13 cellular contexts compared by ENCODE assay signal in genomic region chr4:147772056-147772455, GRCh38. TPM values are rescaled to one million over a fixed set of nuclear protein-coding genes. Genes with fewer than 3 reads are reported as not detected.
DNase-seq lines count a peak whose midpoint lies in the region; ATAC-seq and TF ChIP-seq lines count a peak whose summit lies in the region.
"Had no signal": no experiment of that assay in that cellular context is flagged by ENCODE, and none has a peak within 500 bp of the region (broad histone marks: within the 10 kb centered on the region; RNA-seq: fewer than 3 reads in every experiment).

No MANE protein-coding gene starts in this region.

- H3K27me3 ChIP-seq in esophagus (ENCODE audit: control insufficient read depth in 1 of 2, insufficient read depth in 2 of 2, low read length in 2 of 2) (no peaks in the 10 kb centered on the region), muscle layer of duodenum (ENCODE audit: low read depth, low read length) (no peaks in the 10 kb centered on the region), transverse colon (peaks cover 31% of the 10 kb centered on the region)
- H3K27me3 ChIP-seq: testis had no signal

- no peak for ATAC-seq in GM19023 (IDR thresholded peaks at IDR 0.05; ENCODE audit: unreplicated experiment)

- WGBS in esophagus, 2 donors, result 60 to 69% methylated on average over 8 of the region's 8 CpGs
- 32 to 56% methylated on average over 5 to 8 of the region's 8 CpGs for WGBS in transverse colon (ENCODE audit: low coverage in 1 of 2), 2 donors

- peak overlapping the region in 1 of 2 donors; percentile 11 for H3K4me3 ChIP-seq in esophagus (ENCODE audit: low read depth in 1 of 2, low read length in 2 of 2)
- H3K4me3 ChIP-seq in muscle layer of duodenum (ENCODE audit: low read depth in 1 of 2, low read length in 2 of 2), result peak overlapping the region in 1 of 2 donors; percentile 11
- H3K4me3 ChIP-seq in transverse colon, result no peak overlapping the region
- H3K4me3 ChIP-seq: PC-9, testis had no signal

- DNase-seq in NCI-H82 (lab: John Stamatoyannopoulos, UW) (peak; percentile 52), NCI-H82 treated with DMSO at 0.1 percent for 48 hours (lab: John Stamatoyannopoulos, UW; ENCODE audit: unreplicated experiment) (no peak), transverse colon (no peak), AG20443 (ENCODE audit: low spot score) (no peak), SK-N-DZ (ENCODE audit: low spot score) (no peak)
- DNase-seq: activated naive CD4-positive, alpha-beta T cell treated with anti-CD3 and anti-CD28 coated beads, Interleukin-2, amount 50 U/mL, for 16 hours; cerebellar nuclear complex; naive B cell; PC-9; testis had no signal

- H3K36me3 ChIP-seq in esophagus (ENCODE audit: control insufficient read depth in 2 of 2, insufficient read depth in 2 of 2, low read length in 1 of 2) (no peaks in the 10 kb centered on the region), muscle layer of duodenum (ENCODE audit: control insufficient read depth in 1 of 2, insufficient read depth in 2 of 2, low read length in 2 of 2) (no peaks in the 10 kb centered on the region), transverse colon (no peaks in the 10 kb centered on the region)

- in situ Hi-C loops in transverse colon (cut with MboI; ENCODE audit: low pct_ligation_motif_present in 1 of 4, low pct_unique_long_range_greater_than_20kb in 1 of 4, low sequenced_read_pairs in 3 of 4), result no loop called here

- no peak for TF ChIP-seq EP300 in transverse colon (IDR thresholded peaks at IDR 0.05; ENCODE audit: low read depth)

- H3K4me1 ChIP-seq in esophagus (ENCODE audit: control insufficient read depth in 2 of 2, insufficient read depth in 2 of 2, low read length in 1 of 2) (peaks cover 0 to 8% of the 10 kb centered on the region in 2 donors), muscle layer of duodenum (ENCODE audit: control insufficient read depth in 1 of 2, insufficient read depth in 2 of 2, low read length in 2 of 2) (peaks cover 12 to 43% of the 10 kb centered on the region in 2 donors), transverse colon (peaks cover 0 to 35% (median 28%) of the 10 kb centered on the region in 4 donors)

- H3K27ac ChIP-seq in esophagus (ENCODE audit: low read depth in 2 of 2, low read length in 1 of 2), result peak overlapping the region; percentile 33 to 37
- H3K27ac ChIP-seq in muscle layer of duodenum (ENCODE audit: low read length), result peak overlapping the region; percentile 22
- peak overlapping the region; percentile 56 to 72 (median 61) for H3K27ac ChIP-seq in transverse colon
- H3K27ac ChIP-seq: PC-9 had no signal

- no peak for TF ChIP-seq POLR2A in transverse colon (IDR thresholded peaks at IDR 0.05)

- no peak for TF ChIP-seq CTCF in transverse colon (IDR thresholded peaks at IDR 0.05)

- H3K9me3 ChIP-seq in esophagus (ENCODE audit: control insufficient read depth in 2 of 2, insufficient read depth in 1 of 2, low read depth in 1 of 2, low read length in 1 of 2) (no peaks in the 10 kb centered on the region), muscle layer of duodenum (ENCODE audit: control insufficient read depth in 1 of 2, low read length in 2 of 2) (no peaks in the 10 kb centered on the region), transverse colon (no peaks in the 10 kb centered on the region)
- H3K9me3 ChIP-seq: testis had no signal

- intact Hi-C loops in transverse colon (cut with DNase I; ENCODE audit: low total_unique reads), result no loop called here

RNA-seq across cellular contexts. Expression of gene ARHGAP10, which starts 40.2 kb away (rescaled TPM):
- 10 to 100 TPM; 31.2 to 53.9 TPM for polyA plus RNA-seq in esophagus
- total RNA-seq in transverse colon, result 10 to 100 TPM; 14.7 to 27.3 (median 22.9) TPM
- 11.7 and 13.3 TPM in 2 replicates for polyA plus RNA-seq in SK-N-DZ (2014; cell fraction: cytosol; rRNA removed)
- polyA plus RNA-seq in SK-N-DZ (2014; cell fraction: nucleus; rRNA removed), result 6.6 and 7.0 TPM in 2 replicates
